3 cellular contexts compared by ENCODE assay signal in genomic region chr5:168810641-168811040, GRCh38.
"Had no signal": no experiment of that assay in that cellular context is flagged by ENCODE, and none has a peak within 500 bp of the region (broad histone marks: within the 10 kb centered on the region; RNA-seq: fewer than 3 reads in every experiment).

No MANE protein-coding gene starts in this region.

- ATAC-seq: GM12878 had no signal

- DNase-seq: GDM1, GF-D8 had no signal

- H3K4me3 ChIP-seq: GM12878 had no signal
